21 cellular contexts compared by ENCODE assay signal in genomic region chr17:82072827-82073226, GRCh38. TPM values are rescaled to one million over a fixed set of nuclear protein-coding genes. Genes with fewer than 3 reads are reported as not detected.
DNase-seq lines count a peak whose midpoint lies in the region; ATAC-seq, FAIRE-seq and TF ChIP-seq lines count a peak whose summit lies in the region.
"Had no signal": no experiment of that assay in that cellular context is flagged by ENCODE, and none has a peak within 500 bp of the region (broad histone marks: within the 10 kb centered on the region; RNA-seq: fewer than 3 reads in every experiment).

No MANE protein-coding gene starts in this region.

- FAIRE-seq in small intestine (lab: Jason Lieb, UNC) (no peak), HTR-8/SVneo (lab: Jason Lieb, UNC) (no peak)
- FAIRE-seq: D721Med, GM12891, GM18507 had no signal

- H3K9ac ChIP-seq in colonic mucosa (ENCODE audit: low read depth in 2 of 2, low read length in 2 of 2): no peak overlapping the region

- H3K27ac ChIP-seq in colonic mucosa (peak overlapping the region; percentile 66), small intestine (ENCODE audit: low read depth in 1 of 2, low read length in 1 of 2) (no peak overlapping the region)

- H3K4me1 ChIP-seq in colonic mucosa (no peaks in the 10 kb centered on the region), mucosa of descending colon (ENCODE audit: low read depth) (peaks cover 4% of the 10 kb centered on the region), small intestine (ENCODE audit: control insufficient read depth in 2 of 2, insufficient read depth in 1 of 2, low read depth in 1 of 2, low read length in 1 of 2) (no peaks in the 10 kb centered on the region)

- H3K4me3 ChIP-seq in colonic mucosa (no peak overlapping the region), mucosa of descending colon (no peak overlapping the region), small intestine (ENCODE audit: low read depth in 1 of 2, low read length in 2 of 2) (no peak overlapping the region)
- H3K4me3 ChIP-seq: GM23338 had no signal

- H3K27me3 ChIP-seq in colonic mucosa (no peaks in the 10 kb centered on the region), small intestine (ENCODE audit: control insufficient read depth in 2 of 2, insufficient read depth in 2 of 2, low read length in 2 of 2) (no peaks in the 10 kb centered on the region)

- no peaks in the 10 kb centered on the region for H3K9me3 ChIP-seq in colonic mucosa
- H3K9me3 ChIP-seq in mucosa of descending colon: no peaks in the 10 kb centered on the region
- H3K9me3 ChIP-seq in small intestine (ENCODE audit: control insufficient read depth, low read depth): no peaks in the 10 kb centered on the region

- DNase-seq in LoVo (ENCODE audit: low spot score): peak; percentile 30
- peak; percentile 56 for DNase-seq in colonic mucosa
- peak in 2 of 3 donors; percentile 63 to 66 for DNase-seq in mucosa of descending colon
- peak; percentile 70 for DNase-seq in small intestine
- no peak for DNase-seq in GF-D8 (lab: John Stamatoyannopoulos, UW)
- no peak for DNase-seq in NCI-H1436 treated with DMSO at 0.1 percent for 48 hours (lab: John Stamatoyannopoulos, UW)
- DNase-seq in HTR-8/SVneo (ENCODE audit: insufficient read length, low spot score): no peak
- no peak for DNase-seq in cortex of kidney (lab: John Stamatoyannopoulos, UW)
- DNase-seq: C1 segment of cervical spinal cord; CD4-positive, CD25-positive, alpha-beta regulatory T cell; CD8-positive, alpha-beta memory T cell; DMS 273 treated with DMSO at 0.1 percent for 48 hours; DMS79; EL; GDM1; H9 had no signal

- ATAC-seq in mucosa of descending colon: peak; percentile 96
- ATAC-seq: GM23338, HCT116 had no signal

- H3K36me3 ChIP-seq in colonic mucosa (no peaks in the 10 kb centered on the region), mucosa of descending colon (ENCODE audit: low read depth) (no peaks in the 10 kb centered on the region), small intestine (ENCODE audit: control insufficient read depth in 2 of 2, insufficient read depth in 2 of 2, low read length in 2 of 2) (peaks cover 0 to under 1% of the 10 kb centered on the region in 2 donors)

- no peak for TF ChIP-seq CTCF in colonic mucosa (IDR thresholded peaks at IDR 0.05)
- no peak for TF ChIP-seq CTCF in mucosa of descending colon (IDR thresholded peaks at IDR 0.05)

- intact Hi-C loops in colonic mucosa (cut with DNase I): no loop called here
- intact Hi-C loops in mucosa of descending colon (cut with DNase I, micrococcal nuclease): no loop called here

- WGBS in small intestine, 3 donors: 35 to 57% (median 48%) methylated on average over 6 of the region's 6 CpGs

RNA-seq across cellular contexts. Expression of gene DUS1L, which starts 7.2 kb away (rescaled TPM):
- total RNA-seq in colonic mucosa (100 to 1,000 TPM; 113 to 253 TPM), mucosa of descending colon (100 to 1,000 TPM in 2 of 3 donors, 10 to 100 TPM in 1; 99.8 to 143 (median 138) TPM)
- 100 to 1,000 TPM; 115 to 170 (median 140) TPM for polyA plus RNA-seq in small intestine

RNA-seq across cellular contexts. Expression of gene GPS1, which starts 21.1 kb away (rescaled TPM):
- total RNA-seq in colonic mucosa (100 to 1,000 TPM in 1 of 2 donors, 10 to 100 TPM in 1; 70.8 to 129 TPM), mucosa of descending colon (10 to 100 TPM; 73.6 to 81.6 (median 80.4) TPM)
- 100 to 1,000 TPM in 2 of 3 donors, 10 to 100 TPM in 1; 80.4 to 161 (median 156) TPM for polyA plus RNA-seq in small intestine

RNA-seq across cellular contexts. Expression of gene RFNG, which starts 21.2 kb away (rescaled TPM):
- total RNA-seq in colonic mucosa (10 to 100 TPM; 30.6 to 32.1 TPM), mucosa of descending colon (10 to 100 TPM; 30.7 to 37.9 (median 30.9) TPM)
- polyA plus RNA-seq in small intestine: 10 to 100 TPM; 35.4 to 43.8 (median 40.0) TPM

RNA-seq across cellular contexts. Expression of gene FASN, which starts 25.2 kb away (rescaled TPM):
- total RNA-seq in colonic mucosa (100 to 1,000 TPM; 168 to 198 TPM), mucosa of descending colon (100 to 1,000 TPM in 2 of 3 donors, 10 to 100 TPM in 1; 87.2 to 115 (median 102) TPM)
- 100 to 1,000 TPM in 1 of 3 donors, 10 to 100 TPM in 2; 13.2 to 103 (median 13.5) TPM for polyA plus RNA-seq in small intestine

RNA-seq across cellular contexts. Expression of gene DCXR, which starts 35.3 kb away (rescaled TPM):
- 100 to 1,000 TPM; 115 to 183 TPM for total RNA-seq in colonic mucosa
- total RNA-seq in mucosa of descending colon: 100 to 1,000 TPM in 2 of 3 donors, 10 to 100 TPM in 1; 84.9 to 151 (median 124) TPM
- 100 to 1,000 TPM; 103 to 147 (median 121) TPM for polyA plus RNA-seq in small intestine

Comparison
In these comparisons a context has a peak if more than half of its experiments do, and no peak if none do; other contexts are left out.
1. DNase-seq: peak in LoVo (single experiment), colonic mucosa (single experiment), mucosa of descending colon (2 of 3) and small intestine (single experiment); none in GF-D8 (single experiment), NCI-H1436 treated with DMSO at 0.1 percent for 48 hours (single experiment), HTR-8/SVneo (single experiment) and cortex of kidney (single experiment).